ENCODE assay signal across 9 cellular contexts in genomic region chr14:22471545-22472121, GRCh38.
DNase-seq lines count a peak whose midpoint lies in the region; ATAC-seq, FAIRE-seq and TF ChIP-seq lines count a peak whose summit lies in the region.
"Had no signal": no experiment of that assay in that cellular context is flagged by ENCODE, and none has a peak within 500 bp of the region (broad histone marks: within the 10 kb centered on the region; RNA-seq: fewer than 3 reads in every experiment).

No MANE protein-coding gene starts in this region.

- TF ChIP-seq POLR2A in GM12891 (IDR thresholded peaks at IDR 0.05; ENCODE audit: low read depth, low read length): no peak

- no peak for ATAC-seq in GM19035 (IDR thresholded peaks at IDR 0.05; ENCODE audit: unreplicated experiment)

- no peak for FAIRE-seq in GM12891 (lab: Jason Lieb, UNC)
- FAIRE-seq: frontal cortex had no signal

- DNase-seq in Daoy (ENCODE audit: low read depth) (peak; percentile 79), NCI-H524 (lab: John Stamatoyannopoulos, UW) (peak; percentile 90 to 95), fibroblast of gingiva (ENCODE audit: low read depth) (peak; percentile 6), nucleus accumbens (lab: John Stamatoyannopoulos, UW) (peak in 33 of 56 donors; percentile 5 to 56 (median 24)), NCI-H748 (lab: John Stamatoyannopoulos, UW; ENCODE audit: unreplicated experiment) (no peak), GM12891 (ENCODE audit: insufficient read length, low spot score) (no peak)
- DNase-seq in central memory CD4-positive, alpha-beta T cell: no peak

TF ChIP-seq in GM12891, 5 proteins besides CTCF, POLR2A, EP300 and RAD21:
- no peak for TF ChIP-seq SPI1 (IDR thresholded peaks at IDR 0.05; ENCODE audit: low read depth, low read length)
- TF ChIP-seq TAF1 (IDR thresholded peaks at IDR 0.05; ENCODE audit: low read depth, low read length): no peak
- TF ChIP-seq PAX5 (IDR thresholded peaks at IDR 0.05; ENCODE audit: insufficient read depth, low read length, severe bottlenecking): no peak
- no peak for TF ChIP-seq POU2F2 (IDR thresholded peaks at IDR 0.05; ENCODE audit: low read depth, low read length)
- no peak for TF ChIP-seq POLR2AphosphoS5 (IDR thresholded peaks at IDR 0.05; ENCODE audit: low read depth, low read length)

Comparison
In these comparisons a context has a peak if more than half of its experiments do, and no peak if none do; other contexts are left out.
1. DNase-seq: peak in Daoy (single experiment), NCI-H524 (2 of 2), fibroblast of gingiva (single experiment) and nucleus accumbens (33 of 56); none in NCI-H748 (single experiment), GM12891 (single experiment) and central memory CD4-positive, alpha-beta T cell (single experiment).